8 cellular contexts compared by ENCODE assay signal in genomic region chr1:8818325-8818775, GRCh38. TPM values are rescaled to one million over a fixed set of nuclear protein-coding genes. Genes with fewer than 3 reads are reported as not detected.
DNase-seq lines count a peak whose midpoint lies in the region; ATAC-seq, FAIRE-seq and TF ChIP-seq lines count a peak whose summit lies in the region.

No MANE protein-coding gene starts in this region.

- no peak for TF ChIP-seq POLR2A in HepG2 (IDR thresholded peaks at IDR 0.05; ENCODE audit: insufficient read depth in 1 of 2, low read depth in 2 of 2, low read length in 2 of 2)

- H3K36me3 Mint-ChIP-seq in MCF 10A (ENCODE audit: insufficient read depth, unreplicated experiment): peaks cover 6% of the 10 kb centered on the region

- H3K9me3 ChIP-seq in heart right ventricle: no peaks in the 10 kb centered on the region
- no peaks in the 10 kb centered on the region for H3K9me3 ChIP-seq in HepG2 (ENCODE audit: low read length)

- peak overlapping the region; percentile 86 for H3K9ac ChIP-seq in HepG2 (ENCODE audit: insufficient read depth, low read depth, low read length)

- peaks cover 41% of the 10 kb centered on the region for H3K79me2 ChIP-seq in HepG2 (ENCODE audit: insufficient read depth, low read length)

- CTCF ChIA-PET in MCF 10A (lab: Yijun Ruan, JAX): no interaction called here
- CTCF ChIA-PET in HepG2 (lab: Yijun Ruan, JAX; ENCODE audit: low intra/inter-chr PET ratio, low total read pairs): no interaction called here

- ATAC-seq in heart right ventricle (no peak), HepG2 (no peak), GM19023 (IDR thresholded peaks at IDR 0.05; ENCODE audit: unreplicated experiment) (no peak), HG02870 (IDR thresholded peaks at IDR 0.05; ENCODE audit: unreplicated experiment) (no peak)

- H3K36me3 ChIP-seq in heart right ventricle (no peaks in the 10 kb centered on the region), HepG2 (replicated peaks in 1 of 2; ENCODE audit: control insufficient read depth in 1 of 2, insufficient read depth in 2 of 2, low read length in 2 of 2) (no peaks in the 10 kb centered on the region)

- peaks cover 0 to 59% (median 47%) of the 10 kb centered on the region in 9 donors for H3K4me1 ChIP-seq in heart right ventricle
- peaks cover 52% of the 10 kb centered on the region for H3K4me1 ChIP-seq in HepG2 (ENCODE audit: insufficient read depth, low read length)

- H3K9me3 Mint-ChIP-seq in MCF 10A (ENCODE audit: unreplicated experiment): no peaks in the 10 kb centered on the region

- 14% methylated on average over 4 of the region's 4 CpGs for WGBS in heart right ventricle, 2 donors
- WGBS in HepG2 (ENCODE audit: low lambda C conversion rate): 2% methylated on average over 4 of the region's 4 CpGs

- no peak for FAIRE-seq in HepG2 (lab: Jason Lieb, UNC)

- in situ Hi-C loops in HepG2 (cut with HindIII; ENCODE audit: extremely low pct_ligation_motif_present, low pct_unique_long_range_greater_than_20kb): no loop called here

- H3K27ac ChIP-seq in heart right ventricle: peak overlapping the region; percentile 86 to 98 (median 94)
- peak overlapping the region; percentile 88 for H3K27ac ChIP-seq in HepG2 (ENCODE audit: extremely low read length, insufficient read depth, low read length)
- peak overlapping the region; percentile 92 for H3K27ac ChIP-seq in substantia nigra (ENCODE audit: low read depth, low read length, poor library complexity, severe bottlenecking)

- TF ChIP-seq RAD21 in HepG2 (CRISPR knock-in tag; IDR thresholded peaks at IDR 0.05): no peak

- intact Hi-C loops in heart right ventricle (cut with DNase I): loop anchor here in 3 of 10 donors (5.0 kb wide), 2 partner anchors 34 to 39 kb away; no protein-coding TSS in a partner anchor
- intact Hi-C loops in cardiac septum (cut with DNase I): loop anchor here (10.0 kb wide), 1 partner anchor 114 kb away; no protein-coding TSS in a partner anchor
- intact Hi-C loops in MCF 10A (cut with micrococcal nuclease): loop anchor here (5.0 kb wide), 1 partner anchor 116 kb away; no protein-coding TSS in a partner anchor
- intact Hi-C loops in HepG2 (cut with micrococcal nuclease; ENCODE audit: unreplicated experiment): loop anchor here (5.0 kb wide), 2 partner anchors 39 to 76 kb away; no protein-coding TSS in a partner anchor

- H3K27ac Mint-ChIP-seq in MCF 10A (ENCODE audit: low read depth, unreplicated experiment): peak overlapping the region; percentile 97

- POLR2A ChIA-PET in MCF 10A (lab: Yijun Ruan, JAX) (no interaction called here), HepG2 (lab: Yijun Ruan, JAX) (no interaction called here)

- H3K4me3 Mint-ChIP-seq in MCF 10A (ENCODE audit: unreplicated experiment): peak overlapping the region; percentile 84

- no peak overlapping the region for H2AFZ ChIP-seq in HepG2 (ENCODE audit: low read length)

- TF ChIP-seq EP300 in HepG2 (IDR thresholded peaks at IDR 0.05; ENCODE audit: low read depth in 2 of 2, low read length in 2 of 2): no peak
- no peak for TF ChIP-seq EP300 in HepG2 (CRISPR knock-in tag; IDR thresholded peaks at IDR 0.05; ENCODE audit: borderline replicate concordance)

- TF ChIP-seq CTCF in heart right ventricle (IDR thresholded peaks at IDR 0.05): no peak
- TF ChIP-seq CTCF in MCF 10A (IDR thresholded peaks at IDR 0.05; ENCODE audit: unreplicated experiment): no peak
- no peak for TF ChIP-seq CTCF in HepG2 (CRISPR knock-in tag; IDR thresholded peaks at IDR 0.05)

- H3K27me3 ChIP-seq in heart right ventricle (no peaks in the 10 kb centered on the region), HepG2 (ENCODE audit: control insufficient read depth in 1 of 2, insufficient read depth in 2 of 2, low read length in 2 of 2) (no peaks in the 10 kb centered on the region; a peak in 1 of 5 replicates)

- peak overlapping the region in 9 of 10 donors; percentile 69 to 89 (median 83) for H3K4me3 ChIP-seq in heart right ventricle
- peak overlapping the region; percentile 89 to 95 (median 91) for H3K4me3 ChIP-seq in HepG2 (replicated peaks in 1 of 3; ENCODE audit: insufficient read depth in 1 of 3, low read depth in 2 of 3, low read length in 3 of 3)

- DNase-seq in heart right ventricle (peak in 1 of 2 donors; percentile 51), cardiac septum (ENCODE audit: low spot score) (no peak), NCI-H748 (lab: John Stamatoyannopoulos, UW; ENCODE audit: unreplicated experiment) (peak; percentile 46), MCF 10A (ENCODE audit: unreplicated experiment) (peak; percentile 95), HepG2 (ENCODE audit: low spot score) (no peak), substantia nigra (lab: John Stamatoyannopoulos, UW) (peak in 11 of 49 donors; percentile 2 to 86 (median 14))

- H3K4me1 Mint-ChIP-seq in MCF 10A (ENCODE audit: insufficient read depth, unreplicated experiment): peaks cover 47% of the 10 kb centered on the region

- H3K27me3 Mint-ChIP-seq in MCF 10A (ENCODE audit: insufficient read depth, unreplicated experiment): no peaks in the 10 kb centered on the region

- BruUV-seq in MCF 10A (replicated peaks; lab: Mats Ljungman, UMichigan) (TSS peak; percentile 52), HepG2 (replicated peaks; lab: Mats Ljungman, UMichigan) (TSS peak; percentile 91)

- peaks cover 12% of the 10 kb centered on the region for H4K20me1 ChIP-seq in HepG2 (ENCODE audit: insufficient read depth, low read length)

- H3K4me2 ChIP-seq in HepG2 (ENCODE audit: low read depth, low read length): peak overlapping the region; percentile 76

TF ChIP-seq in HepG2, 621 proteins besides CTCF, POLR2A, EP300 and RAD21 (continues in another document):
- TF ChIP-seq THAP7 (CRISPR knock-in tag; IDR thresholded peaks at IDR 0.05) (no peak), ZNF615 (CRISPR knock-in tag; IDR thresholded peaks at IDR 0.05; ENCODE audit: borderline replicate concordance) (no peak), ZSCAN31 (CRISPR knock-in tag; IDR thresholded peaks at IDR 0.05; ENCODE audit: low read depth) (peak; percentile 42; the same call in 1 of the 2 replicates), CENPT (CRISPR knock-in tag; IDR thresholded peaks at IDR 0.05; ENCODE audit: low read depth) (no peak), ZNF337 (CRISPR knock-in tag; IDR thresholded peaks at IDR 0.05; ENCODE audit: borderline replicate concordance, low read depth) (0 out of 2 replicates have a peak, but pooled peaks have one; percentile 39), ZBTB2 (CRISPR knock-in tag; IDR thresholded peaks at IDR 0.05; ENCODE audit: low read depth) (peak; percentile 2; the same call in 1 of the 2 replicates)
- TF ChIP-seq, protein P1, sequence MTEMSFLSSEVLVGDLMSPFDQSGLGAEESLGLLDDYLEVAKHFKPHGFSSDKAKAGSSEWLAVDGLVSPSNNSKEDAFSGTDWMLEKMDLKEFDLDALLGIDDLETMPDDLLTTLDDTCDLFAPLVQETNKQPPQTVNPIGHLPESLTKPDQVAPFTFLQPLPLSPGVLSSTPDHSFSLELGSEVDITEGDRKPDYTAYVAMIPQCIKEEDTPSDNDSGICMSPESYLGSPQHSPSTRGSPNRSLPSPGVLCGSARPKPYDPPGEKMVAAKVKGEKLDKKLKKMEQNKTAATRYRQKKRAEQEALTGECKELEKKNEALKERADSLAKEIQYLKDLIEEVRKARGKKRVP (CRISPR knock-in tag; IDR thresholded peaks at IDR 0.05): no peak

RNA-seq across cellular contexts. Expression of gene RERE, which starts 0.9 kb away (rescaled TPM):
- total RNA-seq in heart right ventricle (100 to 1,000 TPM; 107 to 163 (median 144) TPM), cardiac septum (102 TPM), MCF 10A (2022) (36.8 and 48.4 TPM in 2 replicates), HepG2 (2016; rRNA removed; fragmentation: Illumina TruSeq; extraction: Trizol) (18.6 and 21.9 TPM in 2 replicates)
- polyA plus RNA-seq in heart right ventricle (10 to 100 TPM; 46.5 to 62.3 TPM), HepG2 (2011; rRNA removed) (15.9 and 18.3 TPM in 2 replicates)
- total RNA-seq in HepG2 (2016; cell fraction: cytosol; rRNA removed; fragmentation: Illumina TruSeq; extraction: Trizol; ENCODE audit: low read depth): 254 and 312 TPM in 2 replicates
- 13.9 and 17.5 TPM in 2 replicates for total RNA-seq in HepG2 (2016; cell fraction: insoluble cytoplasmic fraction; rRNA removed; fragmentation: Illumina TruSeq; extraction: Trizol)
- 58.9 and 60.2 TPM in 2 replicates for total RNA-seq in HepG2 (2016; cell fraction: membrane; rRNA removed; fragmentation: Illumina TruSeq; extraction: Trizol)
- 39.1 and 43.0 TPM in 2 replicates for total RNA-seq in HepG2 (2016; cell fraction: nucleus; rRNA removed; fragmentation: Illumina TruSeq; extraction: Trizol)
- 7.2 and 7.4 TPM in 2 replicates for polyA plus RNA-seq in HepG2 (2011; cell fraction: cytosol; rRNA removed)
- polyA plus RNA-seq in HepG2 (2011; cell fraction: nucleus; rRNA removed): 66.9 and 79.6 TPM in 2 replicates
- polyA plus RNA-seq in HepG2 (2012): 42.4 and 45.9 TPM in 2 replicates
- 1.7 and 2.2 TPM in 2 replicates for polyA plus RNA-seq in HepG2 (2016; cell fraction: cytosol; fragmentation: Illumina TruSeq; extraction: Trizol; ENCODE audit: low read depth)
- polyA plus RNA-seq in HepG2 (2016; cell fraction: insoluble cytoplasmic fraction; fragmentation: Illumina TruSeq; extraction: Trizol; ENCODE audit: low read depth): 11.9 and 19.5 TPM in 2 replicates
- polyA plus RNA-seq in HepG2 (2016; cell fraction: membrane; fragmentation: Illumina TruSeq; extraction: Trizol; ENCODE audit: low read depth): 5.0 and 7.3 TPM in 2 replicates
- 58.3 and 59.3 TPM in 2 replicates for polyA plus RNA-seq in HepG2 (2016; cell fraction: nucleus; fragmentation: Illumina TruSeq; extraction: Trizol; ENCODE audit: insufficient read depth, low read depth)
- 39.2 and 98.5 TPM in 2 replicates for polyA minus RNA-seq in HepG2 (2011; rRNA and poly(A)+ RNA removed; ENCODE audit: low replicate concordance)
- 79.8 and 99.4 TPM in 2 replicates for polyA minus RNA-seq in HepG2 (2011; cell fraction: cytosol; rRNA and poly(A)+ RNA removed)
- 178 and 188 TPM in 2 replicates for polyA minus RNA-seq in HepG2 (2011; cell fraction: nucleus; rRNA and poly(A)+ RNA removed)

Comparison
In these comparisons a context has a peak if more than half of its experiments do, and no peak if none do; other contexts are left out.
1. DNase-seq: peak in NCI-H748 (single experiment) and MCF 10A (single experiment); none in cardiac septum (single experiment) and HepG2 (single experiment).
2. Peak in every context shown above with its lines, with median percentiles within 50 percentile points of each other: H3K27ac ChIP-seq.